In the genomic region with DNA sequence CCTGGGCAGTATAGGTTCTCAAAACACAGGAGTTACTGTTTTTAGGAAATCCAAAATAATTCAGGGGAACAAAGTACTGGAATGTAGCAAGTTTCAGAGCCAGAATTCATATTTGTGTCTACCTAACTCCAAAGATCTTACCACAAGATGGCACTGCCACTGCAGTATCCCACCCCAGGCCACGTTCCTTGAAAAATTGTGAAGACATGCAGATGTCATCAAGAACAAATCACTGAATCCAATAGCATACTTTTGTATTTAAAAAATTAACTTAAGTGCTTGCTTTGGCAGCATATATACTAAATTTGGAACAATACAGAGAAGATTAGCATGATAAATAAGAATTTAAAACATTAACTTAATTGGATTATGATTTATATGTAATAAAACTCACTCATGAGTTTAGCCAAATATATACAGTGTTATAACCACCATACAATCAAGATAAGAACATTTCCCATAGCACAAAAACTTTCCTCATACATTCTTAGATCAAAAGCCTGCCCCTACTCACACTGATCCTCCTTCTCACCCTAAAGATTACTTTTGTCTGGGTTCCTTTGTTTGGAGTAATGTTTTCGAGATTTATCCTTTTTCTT, we compare ENCODE assay signal across 8 cellular contexts.
DNase-seq lines count a peak whose midpoint lies in the region; ATAC-seq, FAIRE-seq and TF ChIP-seq lines count a peak whose summit lies in the region.

No MANE protein-coding gene starts in this region.

- no TSS peak for BruUV-seq in endothelial cell of umbilical vein (replicated peaks; lab: Mats Ljungman, UMichigan)

- no peak overlapping the region for H3K4me3 ChIP-seq in endothelial cell of umbilical vein (replicated peaks in 1 of 3; ENCODE audit: insufficient read depth in 1 of 3, low read depth in 1 of 3, low read length in 3 of 3)

- no peak overlapping the region for H2AFZ ChIP-seq in endothelial cell of umbilical vein (ENCODE audit: low read depth, low read length)

- H3K4me2 ChIP-seq in endothelial cell of umbilical vein (ENCODE audit: insufficient read depth, low read length): no peak overlapping the region

- peak; percentile 42 for DNase-seq in NCI-H2171 treated with DMSO at 0.1 percent for 48 hours (lab: John Stamatoyannopoulos, UW)
- no peak for DNase-seq in NCI-H2171 (lab: John Stamatoyannopoulos, UW)
- peak; percentile 52 for DNase-seq in NCI-H69 (lab: John Stamatoyannopoulos, UW)
- peak; percentile 61 for DNase-seq in endothelial cell of umbilical vein (ENCODE audit: low read depth, low spot score)
- peak; percentile 41 for DNase-seq in renal cortical epithelial cell (ENCODE audit: low read depth)
- DNase-seq in activated CD4-positive, alpha-beta T cell treated with anti-CD3 and anti-CD28 coated beads for 1 hour: no peak

- no peak overlapping the region for H3K27ac ChIP-seq in endothelial cell of umbilical vein (ENCODE audit: insufficient read depth, low read depth, low read length)

- POLR2A ChIA-PET in endothelial cell of umbilical vein (lab: Charles Lee): no interaction called here

- peak; percentile 32 to 50 for TF ChIP-seq CTCF in endothelial cell of umbilical vein (IDR thresholded peaks at IDR 0.05; ENCODE audit: extremely low read depth in 1 of 2, insufficient read depth in 1 of 2, low read depth in 1 of 2, low read length in 2 of 2)

- no peaks in the 10 kb centered on the region for H3K9me3 ChIP-seq in endothelial cell of umbilical vein (replicated peaks; ENCODE audit: control insufficient read depth, insufficient read depth, low read length)

- H3K9ac ChIP-seq in endothelial cell of umbilical vein (replicated peaks; ENCODE audit: extremely low read depth, insufficient read depth, low read length): no peak overlapping the region

- no peaks in the 10 kb centered on the region for H4K20me1 ChIP-seq in endothelial cell of umbilical vein (replicated peaks; ENCODE audit: control insufficient read depth, extremely low read depth, insufficient read depth, low read length)

- H3K9me1 ChIP-seq in endothelial cell of umbilical vein (replicated peaks; ENCODE audit: control insufficient read depth, extremely low read depth, insufficient read depth, low read length): no peaks in the 10 kb centered on the region

- intact Hi-C loops in endothelial cell of umbilical vein (cut with micrococcal nuclease): loop anchor here (1.0 to 5.0 kb wide), 3 partner anchors 297 to 547 kb away; no protein-coding TSS in a partner anchor

- CTCF ChIA-PET in endothelial cell of umbilical vein (lab: Charles Lee): interaction anchor here (0.8 to 2.4 kb wide), 10 partner anchors 9 to 442 kb away, joined by 3 to 22 read pairs (median 8); no protein-coding TSS in a partner anchor

- no peaks in the 10 kb centered on the region for H3K27me3 ChIP-seq in endothelial cell of umbilical vein (ENCODE audit: control insufficient read depth in 2 of 2, insufficient read depth in 2 of 2, low read length in 2 of 2)

- H3K36me3 ChIP-seq in endothelial cell of umbilical vein (ENCODE audit: control insufficient read depth in 2 of 2, extremely low read depth in 1 of 2, insufficient read depth in 2 of 2, low read length in 2 of 2): no peaks in the 10 kb centered on the region

- H3K4me1 ChIP-seq in endothelial cell of umbilical vein (ENCODE audit: control insufficient read depth, extremely low read depth, insufficient read depth, low read length): no peaks in the 10 kb centered on the region

- no peaks in the 10 kb centered on the region for H3K79me2 ChIP-seq in endothelial cell of umbilical vein (ENCODE audit: control insufficient read depth, insufficient read depth, low read length)

- dilution Hi-C loops in endothelial cell of umbilical vein (cut with MboI; ENCODE audit: extremely low pct_ligation_motif_present, low sequenced_read_pairs): no loop called here

- no peak for TF ChIP-seq POLR2A in endothelial cell of umbilical vein (IDR thresholded peaks at IDR 0.05; ENCODE audit: low read depth, low read length)
- no peak for TF ChIP-seq POLR2A in GM18505 (IDR thresholded peaks at IDR 0.05; ENCODE audit: borderline replicate concordance, extremely low read depth, insufficient read depth, insufficient read length)

- ATAC-seq in HG03095 (IDR thresholded peaks at IDR 0.05; ENCODE audit: unreplicated experiment) (no peak), GM18505 (IDR thresholded peaks at IDR 0.05; ENCODE audit: unreplicated experiment) (no peak)

- peak; percentile 82 for FAIRE-seq in endothelial cell of umbilical vein (lab: Jason Lieb, UNC)

TF ChIP-seq in endothelial cell of umbilical vein, 7 proteins besides CTCF, POLR2A, EP300 and RAD21:
- TF ChIP-seq MYC (IDR thresholded peaks at IDR 0.05; ENCODE audit: low read depth, low read length) (no peak), JUN (IDR thresholded peaks at IDR 0.05; ENCODE audit: borderline replicate concordance, insufficient read depth, insufficient read length, low read depth) (no peak), POLR2AphosphoS5 (IDR thresholded peaks at IDR 0.05; ENCODE audit: insufficient read depth, low read depth, low read length) (no peak), EZH2 (IDR thresholded peaks at IDR 0.05; ENCODE audit: borderline replicate concordance, low read depth, low read length, severe bottlenecking) (no peak), GATA2 (IDR thresholded peaks at IDR 0.05; ENCODE audit: insufficient read depth, insufficient read length, low read depth, low read length) (no peak), FOS (IDR thresholded peaks at IDR 0.05; ENCODE audit: borderline replicate concordance, insufficient read depth, low read length) (no peak)
- TF ChIP-seq, protein P1, sequence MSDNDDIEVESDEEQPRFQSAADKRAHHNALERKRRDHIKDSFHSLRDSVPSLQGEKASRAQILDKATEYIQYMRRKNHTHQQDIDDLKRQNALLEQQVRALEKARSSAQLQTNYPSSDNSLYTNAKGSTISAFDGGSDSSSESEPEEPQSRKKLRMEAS (IDR thresholded peaks at IDR 0.05; ENCODE audit: insufficient read depth, insufficient read length): no peak

Comparison
In these comparisons a context has a peak if more than half of its experiments do, and no peak if none do; other contexts are left out.
1. DNase-seq: peak in NCI-H2171 treated with DMSO at 0.1 percent for 48 hours (single experiment), NCI-H69 (single experiment), endothelial cell of umbilical vein (single experiment) and renal cortical epithelial cell (single experiment); none in NCI-H2171 (single experiment) and activated CD4-positive, alpha-beta T cell treated with anti-CD3 and anti-CD28 coated beads for 1 hour (single experiment).